9 cellular contexts compared by ENCODE assay signal in the genomic region with DNA sequence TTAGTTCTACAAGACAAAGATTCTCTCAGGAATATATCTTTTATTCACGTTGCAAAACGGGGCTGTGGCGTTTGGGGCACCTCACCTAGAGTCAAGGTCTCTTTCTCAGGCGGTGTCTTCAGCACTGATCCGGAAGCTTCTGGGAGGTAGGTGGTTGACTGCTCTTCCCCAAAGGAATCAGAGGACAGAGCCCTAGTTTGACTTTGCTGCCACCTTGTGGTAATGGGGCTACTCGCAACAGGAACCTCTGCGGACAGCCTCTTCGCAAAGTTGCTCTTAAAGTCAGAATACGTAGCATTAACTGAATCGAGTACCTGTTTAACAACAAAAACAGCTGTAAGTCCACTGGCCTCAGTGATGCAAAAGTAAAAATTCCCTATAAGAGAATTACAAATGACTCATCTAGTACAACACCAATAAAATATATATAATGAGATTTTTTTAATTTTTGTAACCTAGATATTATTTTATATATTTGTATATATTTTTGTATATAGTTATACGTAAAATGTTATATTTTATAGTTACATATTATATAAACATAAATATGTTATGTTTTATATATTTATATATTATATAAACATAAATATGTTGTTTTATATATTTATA. TPM values are rescaled to one million over a fixed set of nuclear protein-coding genes. Genes with fewer than 3 reads are reported as not detected.
DNase-seq lines count a peak whose midpoint lies in the region; ATAC-seq and TF ChIP-seq lines count a peak whose summit lies in the region.
"Had no signal": no experiment of that assay in that cellular context is flagged by ENCODE, and none has a peak within 500 bp of the region (broad histone marks: within the 10 kb centered on the region; RNA-seq: fewer than 3 reads in every experiment).

No MANE protein-coding gene starts in this region.

- peak overlapping the region in 6 of 9 donors; percentile 1 to 60 (median 27) for H3K27ac Mint-ChIP-seq in naive thymus-derived CD4-positive, alpha-beta T cell

- H3K4me3 ChIP-seq in Karpas-422 (ENCODE audit: low read length) (no peak overlapping the region), OCI-LY7 (ENCODE audit: low read depth, low read length, poor library complexity, severe bottlenecking) (no peak overlapping the region)
- H3K4me3 ChIP-seq in naive thymus-derived CD4-positive, alpha-beta T cell (ENCODE audit: low read length): no peak overlapping the region

- no peak overlapping the region for H3K9ac ChIP-seq in Karpas-422 (ENCODE audit: low read length)

- H3K27me3 ChIP-seq in Karpas-422 (ENCODE audit: low read length): no peaks in the 10 kb centered on the region
- no peaks in the 10 kb centered on the region for H3K27me3 ChIP-seq in naive thymus-derived CD4-positive, alpha-beta T cell (ENCODE audit: control insufficient read depth in 2 of 2, insufficient read depth in 2 of 2, low read length in 2 of 2)

- H3K27ac ChIP-seq in Karpas-422 (ENCODE audit: low read length) (no peak overlapping the region), OCI-LY7 (ENCODE audit: low read depth, low read length, poor library complexity, severe bottlenecking) (no peak overlapping the region)
- no peak overlapping the region for H3K27ac ChIP-seq in naive thymus-derived CD4-positive, alpha-beta T cell (ENCODE audit: low read depth, low read length)

- H3K27me3 Mint-ChIP-seq in naive thymus-derived CD4-positive, alpha-beta T cell: peaks cover 0 to 62% (median 0%) of the 10 kb centered on the region in 5 donors

- CTCF ChIA-PET in OCI-LY7 (lab: Charles Lee; ENCODE audit: unreplicated experiment): no interaction called here
- CTCF ChIA-PET in naive thymus-derived CD4-positive, alpha-beta T cell (lab: Charles Lee): interaction anchor here (0.5 to 3.8 kb wide), 17 partner anchors 13 to 1688 kb away, joined by 3 to 61 read pairs (median 3); a partner anchor contains a TSS

- POLR2A ChIA-PET in OCI-LY7 (lab: Charles Lee): no interaction called here
- POLR2A ChIA-PET in naive thymus-derived CD4-positive, alpha-beta T cell (lab: Charles Lee): interaction anchor here (0.8 kb wide), 1 partner anchor 43 kb away, joined by 3 read pairs; no protein-coding TSS in a partner anchor

- ATAC-seq in GM21528 (IDR thresholded peaks at IDR 0.05; ENCODE audit: low FRiP score, unreplicated experiment): peak; percentile 76
- peak; percentile 81 for ATAC-seq in esophagus mucosa
- ATAC-seq in naive thymus-derived CD4-positive, alpha-beta T cell: peak; percentile 91

- H3K9me2 ChIP-seq in Karpas-422 (replicated peaks; ENCODE audit: insufficient read depth, low read length) (no peaks in the 10 kb centered on the region), OCI-LY7 (ENCODE audit: insufficient read depth, low read length) (no peaks in the 10 kb centered on the region)

- H2AFZ ChIP-seq in Karpas-422 (ENCODE audit: low read length): no peak overlapping the region
- no peak overlapping the region for H2AFZ ChIP-seq in OCI-LY7 (ENCODE audit: low read length)

- no peaks in the 10 kb centered on the region for H3K9me3 ChIP-seq in Karpas-422 (ENCODE audit: low read length)
- no peaks in the 10 kb centered on the region for H3K9me3 ChIP-seq in OCI-LY7 (ENCODE audit: low read length)
- no peaks in the 10 kb centered on the region for H3K9me3 ChIP-seq in naive thymus-derived CD4-positive, alpha-beta T cell (ENCODE audit: control insufficient read depth in 2 of 3, low read length in 3 of 3)

- no peaks in the 10 kb centered on the region for H3K79me2 ChIP-seq in Karpas-422 (ENCODE audit: low read length)
- no peaks in the 10 kb centered on the region for H3K79me2 ChIP-seq in OCI-LY7 (ENCODE audit: insufficient read depth, low read depth, low read length)

- no peaks in the 10 kb centered on the region for H3K9me3 Mint-ChIP-seq in naive thymus-derived CD4-positive, alpha-beta T cell

- H3K36me3 ChIP-seq in Karpas-422 (ENCODE audit: insufficient read depth, low read length) (no peaks in the 10 kb centered on the region), OCI-LY7 (ENCODE audit: insufficient read depth, low read length) (no peaks in the 10 kb centered on the region)
- no peaks in the 10 kb centered on the region for H3K36me3 ChIP-seq in naive thymus-derived CD4-positive, alpha-beta T cell (ENCODE audit: control insufficient read depth in 2 of 3, insufficient read depth in 3 of 3, low read length in 3 of 3)

- BruUV-seq in OCI-LY7 (replicated peaks; lab: Mats Ljungman, UMichigan): no TSS peak

- TF ChIP-seq CTCF in OCI-LY7 (conservative IDR thresholded peaks at IDR 0.05; ENCODE audit: low read length): peak; percentile 97

- H3K36me3 Mint-ChIP-seq in naive thymus-derived CD4-positive, alpha-beta T cell: peaks cover 0 to 25% (median 0%) of the 10 kb centered on the region in 5 donors

- intact Hi-C loops in OCI-LY7 (cut with micrococcal nuclease; ENCODE audit: unreplicated experiment): loop anchor here (1.0 to 10.0 kb wide), 2 partner anchors 240 to 632 kb away; a partner anchor contains a TSS
- intact Hi-C loops in naive thymus-derived CD4-positive, alpha-beta T cell (cut with micrococcal nuclease): loop anchor here (1.0 to 2.0 kb wide), 10 partner anchors 13 to 279 kb away; a partner anchor contains a TSS

- H3K4me2 ChIP-seq in Karpas-422 (ENCODE audit: low read depth, low read length, poor library complexity, severe bottlenecking) (no peak overlapping the region), OCI-LY7 (ENCODE audit: low read length) (no peak overlapping the region)

- H3K4me1 ChIP-seq in Karpas-422 (ENCODE audit: low read length): no peaks in the 10 kb centered on the region
- no peaks in the 10 kb centered on the region for H3K4me1 ChIP-seq in OCI-LY7 (ENCODE audit: insufficient read depth, low read length, poor library complexity, severe bottlenecking)
- peaks cover 5 to 14% of the 10 kb centered on the region in 2 donors for H3K4me1 ChIP-seq in naive thymus-derived CD4-positive, alpha-beta T cell (ENCODE audit: control insufficient read depth in 2 of 2, insufficient read depth in 2 of 2, low read length in 2 of 2)

- peak overlapping the region in 7 of 10 donors; percentile 21 to 74 (median 42) for H3K4me3 Mint-ChIP-seq in naive thymus-derived CD4-positive, alpha-beta T cell

- H4K20me1 ChIP-seq in Karpas-422 (ENCODE audit: insufficient read depth, low read depth, low read length) (no peaks in the 10 kb centered on the region), OCI-LY7 (ENCODE audit: insufficient read depth, low read length) (no peaks in the 10 kb centered on the region)

- DNase-seq in COR-L47 (lab: John Stamatoyannopoulos, UW) (peak; percentile 71), Karpas-422 (peak; percentile 90), OCI-LY7 (ENCODE audit: low spot score) (peak; percentile 71)
- peak; percentile 83 for DNase-seq in activated CD8-positive, alpha-beta memory T cell treated with anti-CD3 and anti-CD28 coated beads, Interleukin-2, amount 50 U/mL, for 4 hours
- DNase-seq in naive thymus-derived CD4-positive, alpha-beta T cell: peak; percentile 47 to 84 (median 77)
- DNase-seq in stimulated activated CD8-positive, alpha-beta memory T cell treated with anti-CD3 and anti-CD28 coated beads, Interleukin-7, amount 100 ng/mL, for 4 hours (ENCODE audit: low read depth in 2 of 2): peak; percentile 63 to 77

- peaks cover 12 to 38% (median 20%) of the 10 kb centered on the region in 7 donors for H3K4me1 Mint-ChIP-seq in naive thymus-derived CD4-positive, alpha-beta T cell

RNA-seq across cellular contexts. Expression of a gene that starts 13.3 kb away (rescaled TPM):
- not detected in 2 replicates for total RNA-seq in Karpas-422 (2014; rRNA removed; shearing (Covaris generic); ENCODE audit: low replicate concordance)
- not detected in 2 replicates for total RNA-seq in OCI-LY7 (2014; rRNA removed; shearing (Covaris generic))
- total RNA-seq in OCI-LY7 (2022) (not detected in 2 replicates), esophagus mucosa (6.3 TPM)
- total RNA-seq in naive thymus-derived CD4-positive, alpha-beta T cell: not detected
- polyA plus RNA-seq in naive thymus-derived CD4-positive, alpha-beta T cell: not detected
- total RNA-seq: T-helper 1 cell treated with Interleukin-12 subunit alpha and Interleukin-12 subunit beta and Interleukin-4 antibody, amounts not matched to agents 30 ng/mL and 1 ng/mL, for 36 hours had no signal

RNA-seq across cellular contexts. Expression of a gene that starts 26.3 kb away (rescaled TPM):
- not detected in 2 replicates for total RNA-seq in Karpas-422 (2014; rRNA removed; shearing (Covaris generic); ENCODE audit: low replicate concordance)
- total RNA-seq in OCI-LY7 (2014; rRNA removed; shearing (Covaris generic)): not detected in 2 replicates
- total RNA-seq in OCI-LY7 (2022) (not detected in 2 replicates), esophagus mucosa (not detected)
- under 1 TPM in 1 of 5 experiments, not detected in 4; 0.44 TPM for total RNA-seq in naive thymus-derived CD4-positive, alpha-beta T cell
- not detected for polyA plus RNA-seq in naive thymus-derived CD4-positive, alpha-beta T cell

RNA-seq across cellular contexts. Expression of a gene that starts 44.2 kb away (rescaled TPM):
- not detected in 2 replicates for total RNA-seq in Karpas-422 (2014; rRNA removed; shearing (Covaris generic); ENCODE audit: low replicate concordance)
- total RNA-seq in OCI-LY7 (2014; rRNA removed; shearing (Covaris generic)): not detected in 2 replicates
- total RNA-seq in OCI-LY7 (2022) (not detected in 2 replicates), esophagus mucosa (0.36 TPM)
- total RNA-seq in naive thymus-derived CD4-positive, alpha-beta T cell: 1,000 to 10,000 TPM in 1 of 5 experiments, 10 to 100 TPM in 2, 1 to 10 TPM in 2; 2.0 to 1,076 (median 10.9) TPM
- 10 to 100 TPM in 1 of 2 donors, 1 to 10 TPM in 1; 4.5 to 13.8 TPM for polyA plus RNA-seq in naive thymus-derived CD4-positive, alpha-beta T cell
